ENCODE assay signal across 17 cellular contexts in the genomic region with DNA sequence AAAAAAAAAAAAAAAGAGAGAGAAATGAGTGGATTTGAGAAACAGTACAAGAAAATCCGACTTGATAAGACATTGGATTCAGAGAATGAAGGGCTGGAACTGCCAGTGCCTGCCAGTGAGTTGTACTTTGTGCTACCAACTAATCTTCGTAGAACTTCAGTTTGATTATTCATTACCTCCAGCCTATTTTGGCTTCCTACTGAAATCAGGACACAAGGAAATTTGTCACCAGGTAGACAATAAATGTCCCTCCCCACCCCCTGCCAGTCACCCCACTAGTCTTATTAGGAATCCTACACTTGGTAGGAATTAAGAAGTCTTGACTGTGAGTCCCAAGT.
"Had no signal": no experiment of that assay in that cellular context is flagged by ENCODE, and none has a peak within 500 bp of the region (broad histone marks: within the 10 kb centered on the region; RNA-seq: fewer than 3 reads in every experiment).

No MANE protein-coding gene starts in this region.

- H3K4me3 ChIP-seq: esophagus muscularis mucosa, gastroesophageal sphincter, left ventricle myocardium inferior, lung, prostate gland, spleen, testis, tibial nerve had no signal

- H3K36me3 ChIP-seq: esophagus muscularis mucosa, gastroesophageal sphincter, left ventricle myocardium inferior, prostate gland, spleen, tibial nerve had no signal

- H3K27me3 ChIP-seq: gastroesophageal sphincter, testis, tibial nerve had no signal

- H3K9me3 ChIP-seq: esophagus muscularis mucosa, gastroesophageal sphincter, left ventricle myocardium inferior, prostate gland, spleen, testis, tibial nerve had no signal

- H3K27ac ChIP-seq: epithelial cell of prostate, esophagus muscularis mucosa, gastroesophageal sphincter, left ventricle myocardium inferior, parathyroid adenoma, prostate gland, spleen, testis had no signal

- H3K4me1 ChIP-seq: esophagus muscularis mucosa, gastroesophageal sphincter, left ventricle myocardium inferior, parathyroid adenoma, prostate gland, spleen, testis, tibial nerve had no signal

- H3K9ac ChIP-seq: parathyroid adenoma had no signal

- DNase-seq: central memory CD4-positive, alpha-beta T cell; cortex of kidney; effector memory CD8-positive, alpha-beta T cell; left ventricle myocardium inferior; occipital lobe; spleen; stimulated activated CD4-positive, alpha-beta T cell treated with anti-CD3 and anti-CD28 coated beads, Interleukin-4, amount 100 ng/mL, for 4 hours; stimulated activated naive CD8-positive, alpha-beta T cell treated with anti-CD3 and anti-CD28 coated beads, Interleukin-15, amount 100 ng/mL, for 72 hours had no signal

- ATAC-seq: effector memory CD8-positive, alpha-beta T cell; gastroesophageal sphincter; natural killer cell treated with Interleukin-12 subunit alpha and Interleukin-12 subunit beta and Interleukin-15 and Interleukin-18, amount 100 ng/mL, for 72 hours had no signal
